Comparison of ENCODE assay signal across 10 cellular contexts in genomic region chr6:11460837-11461661, GRCh38.
DNase-seq lines count a peak whose midpoint lies in the region; ATAC-seq and TF ChIP-seq lines count a peak whose summit lies in the region.
"Had no signal": no experiment of that assay in that cellular context is flagged by ENCODE, and none has a peak within 500 bp of the region (broad histone marks: within the 10 kb centered on the region; RNA-seq: fewer than 3 reads in every experiment).

No MANE protein-coding gene starts in this region.

- no peaks in the 10 kb centered on the region for H3K27me3 ChIP-seq in Loucy (ENCODE audit: insufficient read depth, low read length, poor library complexity, severe bottlenecking)
- H3K27me3 ChIP-seq in trophoblast cell (ENCODE audit: insufficient read depth, low read length) = no peaks in the 10 kb centered on the region
- H3K27me3 ChIP-seq: uterus had no signal

- H3K4me2 ChIP-seq in Loucy (ENCODE audit: low read depth, low read length, poor library complexity, severe bottlenecking) = peak overlapping the region; percentile 49
- no peak overlapping the region for H3K4me2 ChIP-seq in trophoblast cell (ENCODE audit: low read length)

- peaks cover 35% of the 10 kb centered on the region for H3K4me1 Mint-ChIP-seq in activated T-cell treated with anti-CD3 and anti-CD28 coated beads, Interleukin-2, amount 50 U/mL, for 24 hours (ENCODE audit: low read depth)
- H3K4me1 Mint-ChIP-seq in stimulated activated naive B cell treated with anti-CD40 and anti-IgM and Interleukin-4, amounts not matched to agents 10 μg/mL and 1 μg/mL and 100 μg/mL, for 72 hours = peaks cover 37 to 48% of the 10 kb centered on the region in 2 donors

- no peaks in the 10 kb centered on the region for H3K79me1 ChIP-seq in trophoblast cell (ENCODE audit: low read length)

- no peak overlapping the region for H3K4me3 ChIP-seq in Loucy (ENCODE audit: low read length, poor library complexity, severe bottlenecking)
- H3K4me3 ChIP-seq in trophoblast cell (ENCODE audit: low read depth, low read length) = no peak overlapping the region
- H3K4me3 ChIP-seq: uterus had no signal

- H3K9me3 ChIP-seq in Loucy (ENCODE audit: insufficient read depth, low read depth, low read length) (no peaks in the 10 kb centered on the region), trophoblast cell (ENCODE audit: insufficient read depth, low read depth, low read length) (no peaks in the 10 kb centered on the region)
- H3K9me3 ChIP-seq: uterus had no signal

- no peak overlapping the region for H2BK120ac ChIP-seq in trophoblast cell (ENCODE audit: insufficient read depth, low read length, poor library complexity)

- no peak for DNase-seq in activated T-cell treated with anti-CD3 and anti-CD28 coated beads, Interleukin-2, amount 50 U/mL, for 24 hours
- no peak for DNase-seq in activated T-cell treated with anti-CD3 and anti-CD28 coated beads, Interleukin-2, amount 50 U/mL, for 1 hour
- peak; percentile 47 for DNase-seq in stimulated activated naive B cell treated with anti-CD40 and anti-IgM and Interleukin-4, amounts not matched to agents 10 μg/mL and 1 μg/mL and 100 μg/mL, for 72 hours
- no peak for DNase-seq in trophoblast cell
- no peak for DNase-seq in SHP77 treated with DMSO at 0.1 percent for 48 hours (lab: John Stamatoyannopoulos, UW)
- no peak for DNase-seq in caudate nucleus (lab: John Stamatoyannopoulos, UW)
- DNase-seq: uterus had no signal

- H3K4me1 ChIP-seq in Loucy (ENCODE audit: insufficient read depth, low read length, poor library complexity, severe bottlenecking) (peaks cover 26% of the 10 kb centered on the region), trophoblast cell (ENCODE audit: control insufficient read depth in 1 of 2, insufficient read depth in 2 of 2, low read length in 2 of 2) (peaks cover 0 to 2% of the 10 kb centered on the region in 2 experiments)
- H3K4me1 ChIP-seq: uterus had no signal

- H2AFZ ChIP-seq in Loucy (ENCODE audit: low read length) (no peak overlapping the region), trophoblast cell (ENCODE audit: insufficient read depth, low read length, poor library complexity) (no peak overlapping the region)

- H3K36me3 Mint-ChIP-seq in activated T-cell treated with anti-CD3 and anti-CD28 coated beads, Interleukin-2, amount 50 U/mL, for 24 hours (ENCODE audit: low read depth) = no peaks in the 10 kb centered on the region
- H3K36me3 Mint-ChIP-seq in stimulated activated naive B cell treated with anti-CD40 and anti-IgM and Interleukin-4, amounts not matched to agents 10 μg/mL and 1 μg/mL and 100 μg/mL, for 72 hours = peaks cover under 1 to 4% of the 10 kb centered on the region in 2 donors

- H3K18ac ChIP-seq in trophoblast cell (ENCODE audit: low read length) = no peak overlapping the region

- no peak overlapping the region for H3K23ac ChIP-seq in trophoblast cell (ENCODE audit: low read length)

- no peak for TF ChIP-seq CTCF in Loucy (conservative IDR thresholded peaks at IDR 0.05; ENCODE audit: low read length)

- H2AK5ac ChIP-seq in trophoblast cell (ENCODE audit: low read length) = no peak overlapping the region

- peak overlapping the region; percentile 63 for H3K4me3 Mint-ChIP-seq in activated T-cell treated with anti-CD3 and anti-CD28 coated beads, Interleukin-2, amount 50 U/mL, for 24 hours
- H3K4me3 Mint-ChIP-seq in stimulated activated naive B cell treated with anti-CD40 and anti-IgM and Interleukin-4, amounts not matched to agents 10 μg/mL and 1 μg/mL and 100 μg/mL, for 72 hours = peak overlapping the region; percentile 34 to 76

- H4K8ac ChIP-seq in trophoblast cell (ENCODE audit: low read depth, low read length) = no peak overlapping the region

- no peak overlapping the region for H3K14ac ChIP-seq in trophoblast cell (ENCODE audit: low read length)

- H4K20me1 ChIP-seq in Loucy (ENCODE audit: insufficient read depth, low read length, poor library complexity, severe bottlenecking) = no peaks in the 10 kb centered on the region

- H3K27ac ChIP-seq in trophoblast cell (ENCODE audit: low read depth, low read length) = no peak overlapping the region
- no peak overlapping the region for H3K27ac ChIP-seq in caudate nucleus (ENCODE audit: low read depth, low read length)
- H3K27ac ChIP-seq: uterus had no signal

- H2BK5ac ChIP-seq in trophoblast cell (ENCODE audit: low read depth, low read length, poor library complexity) = no peak overlapping the region

- H3K36me3 ChIP-seq in Loucy (ENCODE audit: insufficient read depth, low read length) (no peaks in the 10 kb centered on the region), trophoblast cell (ENCODE audit: control insufficient read depth in 1 of 2, insufficient read depth in 2 of 2, low read length in 2 of 2) (no peaks in the 10 kb centered on the region)
- H3K36me3 ChIP-seq: uterus had no signal

- H4K91ac ChIP-seq in trophoblast cell (ENCODE audit: low read depth, low read length) = no peak overlapping the region

- H3K27ac Mint-ChIP-seq in activated T-cell treated with anti-CD3 and anti-CD28 coated beads, Interleukin-2, amount 50 U/mL, for 24 hours = peak overlapping the region; percentile 91
- H3K27ac Mint-ChIP-seq in stimulated activated naive B cell treated with anti-CD40 and anti-IgM and Interleukin-4, amounts not matched to agents 10 μg/mL and 1 μg/mL and 100 μg/mL, for 72 hours = peak overlapping the region; percentile 95

- no CpG with 5 or more reads among the region's 7 CpGs for WGBS in trophoblast cell (ENCODE audit: extremely low coverage, insufficient coverage, insufficient read length)

- no peaks in the 10 kb centered on the region for H3K9me2 ChIP-seq in Loucy (replicated peaks; ENCODE audit: low read depth, low read length)

- no peak overlapping the region for H2BK12ac ChIP-seq in trophoblast cell (ENCODE audit: low read length)

- no peak overlapping the region for H3K4ac ChIP-seq in trophoblast cell (ENCODE audit: low read depth, low read length)

- H3K9ac ChIP-seq in Loucy (ENCODE audit: low read depth, low read length, poor library complexity, severe bottlenecking) (no peak overlapping the region), trophoblast cell (ENCODE audit: low read length) (no peak overlapping the region)

- H3K79me2 ChIP-seq in Loucy (ENCODE audit: insufficient read depth, low read length) (no peaks in the 10 kb centered on the region), trophoblast cell (ENCODE audit: control insufficient read depth, insufficient read depth, low read length, poor library complexity) (no peaks in the 10 kb centered on the region)

- H3F3A ChIP-seq in Loucy (ENCODE audit: low read depth) = peaks cover 9% of the 10 kb centered on the region; the same call in 1 of the 2 replicates

- peaks cover 5% of the 10 kb centered on the region for H3K9me3 Mint-ChIP-seq in activated T-cell treated with anti-CD3 and anti-CD28 coated beads, Interleukin-2, amount 50 U/mL, for 24 hours
- peaks cover 0 to 7% of the 10 kb centered on the region in 2 donors for H3K9me3 Mint-ChIP-seq in stimulated activated naive B cell treated with anti-CD40 and anti-IgM and Interleukin-4, amounts not matched to agents 10 μg/mL and 1 μg/mL and 100 μg/mL, for 72 hours

- no peak overlapping the region for H4K12ac ChIP-seq in trophoblast cell (ENCODE audit: low read depth, low read length)

- peak; percentile 64 for ATAC-seq in HG02610 (IDR thresholded peaks at IDR 0.05; ENCODE audit: unreplicated experiment)
- peak; percentile 82 to 85 for ATAC-seq in stimulated activated naive B cell treated with anti-CD40 and anti-IgM and Interleukin-4, amounts not matched to agents 10 μg/mL and 1 μg/mL and 100 μg/mL, for 72 hours (replicated peaks)
- ATAC-seq: Right ventricle myocardium inferior had no signal

- H3K27me3 Mint-ChIP-seq in activated T-cell treated with anti-CD3 and anti-CD28 coated beads, Interleukin-2, amount 50 U/mL, for 24 hours = no peaks in the 10 kb centered on the region
- H3K27me3 Mint-ChIP-seq in stimulated activated naive B cell treated with anti-CD40 and anti-IgM and Interleukin-4, amounts not matched to agents 10 μg/mL and 1 μg/mL and 100 μg/mL, for 72 hours = no peaks in the 10 kb centered on the region
